Comparison of ENCODE assay signal across 22 cellular contexts in genomic region chr7:11699666-11700065, GRCh38.
"Had no signal": no experiment of that assay in that cellular context is flagged by ENCODE, and none has a peak within 500 bp of the region (broad histone marks: within the 10 kb centered on the region; RNA-seq: fewer than 3 reads in every experiment).

No MANE protein-coding gene starts in this region.

- H3K4me1 ChIP-seq: breast epithelium had no signal

- H3K9me3 ChIP-seq: breast epithelium had no signal

- H3K36me3 ChIP-seq: breast epithelium had no signal

- H3K27me3 ChIP-seq: breast epithelium had no signal

- DNase-seq: activated CD4-positive, alpha-beta T cell treated with anti-CD3 and anti-CD28 coated beads for 4 hours; activated CD8-positive, alpha-beta memory T cell treated with anti-CD3 and anti-CD28 coated beads, Interleukin-2, amount 50 U/mL, for 4 hours; activated CD8-positive, alpha-beta T cell treated with anti-CD3 and anti-CD28 coated beads for 36 hours; activated effector memory CD4-positive, alpha-beta T cell treated with Interleukin-2 at 50 U/mL for 16 hours; activated naive CD4-positive, alpha-beta T cell; activated T-cell treated with anti-CD3 and anti-CD28 coated beads, Interleukin-2, amount 50 U/mL, for 1 hour; aorta; caudate nucleus; MM.1S; NCI-H1105 treated with DMSO at 0.1 percent for 48 hours; NCI-H1436 treated with DMSO at 0.1 percent for 48 hours; NCI-H187; NCI-H2081; NCI-H2227 treated with DMSO at 0.1 percent for 48 hours; NCI-H446 treated with DMSO at 0.1 percent for 48 hours; NCI-H524 treated with DMSO at 0.1 percent for 48 hours; NK-92 treated with Interleukin-12 subunit alpha and Interleukin-12 subunit beta, amount 100 ng/mL, for 24 hours; PC-3; SHP77 treated with DMSO at 0.1 percent for 48 hours had no signal

- H3K27ac ChIP-seq: breast epithelium, KMS-11 had no signal

- H3K4me3 ChIP-seq: breast epithelium had no signal

- H3K9ac ChIP-seq: KMS-11 had no signal

- ATAC-seq: activated CD4-positive, CD25-positive, alpha-beta regulatory T cell treated with anti-CD3 and anti-CD28 coated beads, Interleukin-2, amount 50 U/mL, for 24 hours; activated CD8-positive, alpha-beta T cell treated with anti-CD3 and anti-CD28 coated beads for 36 hours; PC-3 had no signal

- H3K4me2 ChIP-seq: KMS-11 had no signal
